In genomic region chr1:196685506-196685905, GRCh38 we compare ENCODE assay signal across 27 cellular contexts.
"Had no signal": no experiment of that assay in that cellular context is flagged by ENCODE, and none has a peak within 500 bp of the region (broad histone marks: within the 10 kb centered on the region; RNA-seq: fewer than 3 reads in every experiment).

No MANE protein-coding gene starts in this region.

- H3K36me3 ChIP-seq: breast epithelium, Peyer's patch had no signal

- H3K9me3 ChIP-seq: breast epithelium, Peyer's patch, SJSA1 had no signal

- H3K4me1 ChIP-seq: breast epithelium, Peyer's patch, SJSA1 had no signal

- H3K27ac ChIP-seq: breast epithelium, KMS-11, Peyer's patch, RWPE1, SJSA1, VCaP had no signal

- H3K4me3 ChIP-seq: breast epithelium, Peyer's patch, SJSA1 had no signal

- H3K27me3 ChIP-seq: breast epithelium, Peyer's patch, SJSA1 had no signal

- H3K9ac ChIP-seq: KMS-11 had no signal

- DNase-seq: activated CD4-positive, alpha-beta memory T cell treated with anti-CD3 and anti-CD28 coated beads for 36 hours; activated CD4-positive, alpha-beta T cell treated with anti-CD3 and anti-CD28 coated beads, Interleukin-2, amount 10 ng/mL, durations not matched to agents 7 days and 5 days; activated CD4-positive, CD25-positive, alpha-beta regulatory T cell; activated gamma-delta T cell treated with Interleukin-2 at 50 U/mL for 16 hours; activated naive CD4-positive, alpha-beta T cell treated with anti-CD3 and anti-CD28 coated beads, Interleukin-2, amount 10 ng/mL, durations not matched to agents 7 days and 5 days; activated naive CD8-positive, alpha-beta T cell treated with anti-CD3 and anti-CD28 coated beads for 36 hours; activated T-cell treated with anti-CD3 and anti-CD28 coated beads for 4 hours; activated T-cell treated with anti-CD3 and anti-CD28 coated beads, Interleukin-2, amount 50 U/mL, for 48 hours; aorta; central memory CD4-positive, alpha-beta T cell; NCI-H1105 treated with DMSO at 0.1 percent for 48 hours; NCI-H1436 treated with DMSO at 0.1 percent for 48 hours; NCI-H187; NCI-H2081; NCI-H510A treated with DMSO at 0.1 percent for 48 hours; NCI-H69; NK-92 treated with Interleukin-12 subunit alpha and Interleukin-12 subunit beta, amount 100 ng/mL, for 24 hours; Peyer's patch; Right ventricle myocardium superior; T-helper 17 cell; T-helper 9 cell had no signal

- H3K4me2 ChIP-seq: KMS-11 had no signal

- ATAC-seq: activated T-helper 17 cell treated with anti-CD3 and anti-CD28 coated beads, Interleukin-2, amount 50 U/mL, for 72 hours; T-helper 17 cell had no signal
